ENCODE assay signal across 9 cellular contexts in genomic region chr1:206589206-206589605, GRCh38. TPM values are rescaled to one million over a fixed set of nuclear protein-coding genes. Genes with fewer than 3 reads are reported as not detected.
DNase-seq lines count a peak whose midpoint lies in the region; ATAC-seq, FAIRE-seq and TF ChIP-seq lines count a peak whose summit lies in the region.
"Had no signal": no experiment of that assay in that cellular context is flagged by ENCODE, and none has a peak within 500 bp of the region (broad histone marks: within the 10 kb centered on the region; RNA-seq: fewer than 3 reads in every experiment).

No MANE protein-coding gene starts in this region.

- H3K9ac ChIP-seq in K562 (ENCODE audit: insufficient read depth in 1 of 2, low read depth in 2 of 2, low read length in 2 of 2): no peak overlapping the region

- no peaks in the 10 kb centered on the region for H3K9me1 ChIP-seq in K562 (ENCODE audit: control insufficient read depth, insufficient read depth, low read length)

- H3K36me3 ChIP-seq in K562 (ENCODE audit: control insufficient read depth, insufficient read depth, low read length): peaks cover 97% of the 10 kb centered on the region
- peaks cover 0 to 26% (median 6%) of the 10 kb centered on the region in 4 donors for H3K36me3 ChIP-seq in transverse colon

- POLR2A ChIA-PET in activated CD4-positive, alpha-beta T cell treated with anti-CD3 and anti-CD28 coated beads, Interleukin-2, amount 10 ng/mL, durations not matched to agents 7 days and 5 days (lab: Charles Lee): interaction anchor here (0.6 kb wide), 1 partner anchor 1149 kb away, joined by 3 read pairs; no protein-coding TSS in a partner anchor
- POLR2A ChIA-PET in K562 (lab: Yijun Ruan, JAX): interaction anchor here (1.1 kb wide), 1 partner anchor 102 kb away, joined by 3 read pairs; no protein-coding TSS in a partner anchor

- no TSS peak for BruUV-seq in K562 (replicated peaks; lab: Mats Ljungman, UMichigan)

- H3K4me3 ChIP-seq in K562 (no peak overlapping the region), transverse colon (no peak overlapping the region)

- H3K79me2 ChIP-seq in K562 (ENCODE audit: control insufficient read depth, insufficient read depth, low read length): no peaks in the 10 kb centered on the region

- H3K4me3 Mint-ChIP-seq in activated CD4-positive, alpha-beta T cell treated with anti-CD3 and anti-CD28 coated beads, Interleukin-2, amount 10 ng/mL, durations not matched to agents 7 days and 5 days: no peak overlapping the region

- H3K4me1 Mint-ChIP-seq in activated CD4-positive, alpha-beta T cell treated with anti-CD3 and anti-CD28 coated beads, Interleukin-2, amount 10 ng/mL, durations not matched to agents 7 days and 5 days: peaks cover 78% of the 10 kb centered on the region

- TF ChIP-seq EP300 in K562 (IDR thresholded peaks at IDR 0.05; ENCODE audit: low read length): no peak
- no peak for TF ChIP-seq EP300 in transverse colon (IDR thresholded peaks at IDR 0.05; ENCODE audit: low read depth)

- no peak for TF ChIP-seq CTCF in K562 (IDR thresholded peaks at IDR 0.05 in 2 of 3, conservative IDR thresholded peaks at IDR 0.05 in 1 of 3; ENCODE audit: insufficient read depth in 2 of 3, low read depth in 1 of 3, low read length in 3 of 3)
- no peak for TF ChIP-seq CTCF in transverse colon (IDR thresholded peaks at IDR 0.05)

- TF ChIP-seq RAD21 in K562 (CRISPR knock-in tag; conservative IDR thresholded peaks at IDR 0.05 in 1 of 2, IDR thresholded peaks at IDR 0.05 in 1 of 2): no peak

- H4K20me1 ChIP-seq in K562 (replicated peaks; ENCODE audit: control insufficient read depth, insufficient read depth, low read length): 0 out of 2 replicates have a peak, but pooled peaks cover 3% of the 10 kb centered on the region

- in situ Hi-C loops in K562 (cut with MboI) (loop anchor here (25.0 kb wide), 1 partner anchor 427 kb away; no protein-coding TSS in a partner anchor), transverse colon (cut with MboI; ENCODE audit: low pct_ligation_motif_present in 1 of 4, low pct_unique_long_range_greater_than_20kb in 1 of 4, low sequenced_read_pairs in 3 of 4) (loop anchor here (10.0 to 25.0 kb wide), 2 partner anchors 102 to 104 kb away; no protein-coding TSS in a partner anchor)

- no peak for DNase-seq in activated CD4-positive, alpha-beta T cell treated with anti-CD3 and anti-CD28 coated beads, Interleukin-2, amount 10 ng/mL, durations not matched to agents 7 days and 5 days
- DNase-seq in activated CD4-positive, alpha-beta T cell treated with anti-CD3 and anti-CD28 coated beads, Interleukin-2, amount 50 U/mL, for 1 hour: no peak
- DNase-seq in K562 (ENCODE audit: extremely low read depth in 1 of 4, low spot score in 3 of 4): no peak
- DNase-seq in iris pigment epithelial cell (ENCODE audit: low read depth): peak; percentile 96
- DNase-seq in transverse colon: no peak
- no peak for DNase-seq in putamen (ENCODE audit: low spot score)
- no peak for DNase-seq in occipital lobe (lab: John Stamatoyannopoulos, UW)
- no peak for DNase-seq in activated CD4-positive, CD25-positive, alpha-beta regulatory T cell treated with anti-CD3 and anti-CD28 coated beads, Interleukin-2, amount 50 U/mL, for 72 hours
- DNase-seq: AML-193 had no signal

- H3K27ac ChIP-seq in K562 (ENCODE audit: extremely low read depth, low read depth, low read length) (no peak overlapping the region), transverse colon (peak overlapping the region; percentile 0 to 30 (median 22))

- no peaks in the 10 kb centered on the region for H3K9me3 Mint-ChIP-seq in activated CD4-positive, alpha-beta T cell treated with anti-CD3 and anti-CD28 coated beads, Interleukin-2, amount 10 ng/mL, durations not matched to agents 7 days and 5 days

- no peaks in the 10 kb centered on the region for H3K27me3 Mint-ChIP-seq in activated CD4-positive, alpha-beta T cell treated with anti-CD3 and anti-CD28 coated beads, Interleukin-2, amount 10 ng/mL, durations not matched to agents 7 days and 5 days

- H3K27ac Mint-ChIP-seq in activated CD4-positive, alpha-beta T cell treated with anti-CD3 and anti-CD28 coated beads, Interleukin-2, amount 10 ng/mL, durations not matched to agents 7 days and 5 days: peak overlapping the region; percentile 86

- H3K4me2 ChIP-seq in K562 (ENCODE audit: insufficient read depth, low read length): no peak overlapping the region

- intact Hi-C loops in K562 (cut with micrococcal nuclease) (no loop called here), transverse colon (cut with DNase I; ENCODE audit: low total_unique reads) (no loop called here)

- peak; percentile 6 for FAIRE-seq in K562 (lab: Jason Lieb, UNC)

- TF ChIP-seq POLR2A in K562 (conservative IDR thresholded peaks at IDR 0.05) (no peak), transverse colon (IDR thresholded peaks at IDR 0.05) (no peak)

- H3K27me3 ChIP-seq in K562 (ENCODE audit: control insufficient read depth in 2 of 2, insufficient read depth in 2 of 2, low read length in 2 of 2): no peaks in the 10 kb centered on the region
- no peaks in the 10 kb centered on the region for H3K27me3 ChIP-seq in transverse colon

- no peak for ATAC-seq in K562

- H3K9me3 ChIP-seq in K562 (replicated peaks; ENCODE audit: control insufficient read depth, insufficient read depth, low read depth, low read length): no peaks in the 10 kb centered on the region
- no peaks in the 10 kb centered on the region for H3K9me3 ChIP-seq in transverse colon

- WGBS in K562 (ENCODE audit: insufficient coverage, low coverage, missing lambda C conversion rate): 83% methylated on average over 7 of the region's 7 CpGs
- 63 to 68% methylated on average over 7 of the region's 7 CpGs for WGBS in transverse colon (ENCODE audit: low coverage in 1 of 2), 2 donors

- H3K36me3 Mint-ChIP-seq in activated CD4-positive, alpha-beta T cell treated with anti-CD3 and anti-CD28 coated beads, Interleukin-2, amount 10 ng/mL, durations not matched to agents 7 days and 5 days (ENCODE audit: low read depth): peaks cover 81% of the 10 kb centered on the region

- H3K4me1 ChIP-seq in K562 (replicated peaks in 1 of 2; ENCODE audit: control insufficient read depth in 2 of 2, insufficient read depth in 2 of 2, low read length in 2 of 2) (peaks cover 0 to 14% of the 10 kb centered on the region in 2 experiments; a peak in 3 of 5 replicates), transverse colon (peaks cover 0 to 14% (median 1%) of the 10 kb centered on the region in 4 donors)

- no peak overlapping the region for H2AFZ ChIP-seq in K562 (ENCODE audit: low read depth, low read length)

- CTCF ChIA-PET in activated CD4-positive, alpha-beta T cell treated with anti-CD3 and anti-CD28 coated beads, Interleukin-2, amount 10 ng/mL, durations not matched to agents 7 days and 5 days (lab: Charles Lee): interaction anchor here (1.0 to 18.8 kb wide), 3 partner anchors 13 to 123 kb away, joined by 3 to 412 read pairs (median 3); no protein-coding TSS in a partner anchor
- CTCF ChIA-PET in K562 (lab: Yijun Ruan, JAX; ENCODE audit: low intra/inter-chr PET ratio): interaction anchor here (1.2 kb wide), 1 partner anchor 99 kb away, joined by 4 read pairs; no protein-coding TSS in a partner anchor

RNA-seq across cellular contexts. Expression of gene EIF2D, which starts 23.1 kb away (rescaled TPM):
- total RNA-seq in activated CD4-positive, alpha-beta T cell treated with anti-CD3 and anti-CD28 coated beads, Interleukin-2, amount 10 ng/mL, durations not matched to agents 7 days and 5 days: 10 to 100 TPM; 44.5 to 51.6 TPM
- total RNA-seq in K562 (2011; cell fraction: chromatin; rRNA removed; ENCODE audit: low replicate concordance): 150 and 157 TPM in 2 replicates
- total RNA-seq in K562 (2011; cell fraction: nucleolus; rRNA removed): 80.9 and 87.9 TPM in 2 replicates
- total RNA-seq in K562 (2011; cell fraction: nucleoplasm; rRNA removed): 121 and 150 TPM in 2 replicates
- total RNA-seq in K562 (2014; rRNA removed): 85.9 and 106 TPM in 2 replicates
- 92.7 and 93.9 TPM in 2 replicates for total RNA-seq in K562 (2014; rRNA removed; fragmentation: Illumina TruSeq; extraction: Trizol)
- total RNA-seq in K562 (2015; rRNA removed; fragmentation: Illumina TruSeq; extraction: Trizol): 85.1 and 86.5 TPM in 2 replicates
- total RNA-seq in K562 (2021): 81.1 and 82.1 TPM in 2 replicates
- 138 and 152 TPM in 2 replicates for polyA plus RNA-seq in K562 (2011; rRNA removed)
- polyA plus RNA-seq in K562 (2011; cell fraction: cytosol; rRNA removed): 91.2 and 121 TPM in 2 replicates
- polyA plus RNA-seq in K562 (2011; cell fraction: nucleus; rRNA removed): 209 and 264 TPM in 2 replicates
- polyA plus RNA-seq in K562 (2012): 76.3 and 124 TPM in 2 replicates
- polyA plus RNA-seq in K562 (2014; fragmentation: Illumina TruSeq; extraction: Trizol): 111 and 128 TPM in 2 replicates
- 100 to 1,000 TPM in 1 of 2 experiments, 10 to 100 TPM in 1; 86.9 to 130 TPM for polyA plus RNA-seq in K562 (2014; fragmentation: Nextera tagmentation; extraction: Ambion mirVana)
- polyA plus RNA-seq in K562 (2014; rRNA removed): 113 and 131 TPM in 2 replicates
- polyA minus RNA-seq in K562 (2011; rRNA and poly(A)+ RNA removed): 109 and 116 TPM in 2 replicates
- 50.0 and 50.6 TPM in 2 replicates for polyA minus RNA-seq in K562 (2011; cell fraction: cytosol; rRNA and poly(A)+ RNA removed)
- polyA minus RNA-seq in K562 (2011; cell fraction: nucleus; rRNA and poly(A)+ RNA removed): 51.2 and 78.6 TPM in 2 replicates
- total RNA-seq in transverse colon: 10 to 100 TPM; 20.9 to 57.3 (median 39.5) TPM
- total RNA-seq in occipital lobe: 12.5 TPM

RNA-seq across cellular contexts. Expression of gene DYRK3, which starts 46.1 kb away (rescaled TPM):
- total RNA-seq in activated CD4-positive, alpha-beta T cell treated with anti-CD3 and anti-CD28 coated beads, Interleukin-2, amount 10 ng/mL, durations not matched to agents 7 days and 5 days: 1 to 10 TPM; 4.0 to 4.3 TPM
- 39.6 and 56.6 TPM in 2 replicates for total RNA-seq in K562 (2011; cell fraction: chromatin; rRNA removed; ENCODE audit: low replicate concordance)
- 27.2 and 29.9 TPM in 2 replicates for total RNA-seq in K562 (2011; cell fraction: nucleolus; rRNA removed)
- 31.7 and 33.1 TPM in 2 replicates for total RNA-seq in K562 (2011; cell fraction: nucleoplasm; rRNA removed)
- total RNA-seq in K562 (2014; rRNA removed) (22.5 and 33.6 TPM in 2 replicates), K562 (2014; rRNA removed; fragmentation: Illumina TruSeq; extraction: Trizol) (29.6 and 31.0 TPM in 2 replicates), K562 (2015; rRNA removed; fragmentation: Illumina TruSeq; extraction: Trizol) (23.3 and 25.7 TPM in 2 replicates), K562 (2021) (30.2 and 31.6 TPM in 2 replicates), transverse colon (1 to 10 TPM in 2 of 4 donors, not detected in 2; 1.6 to 3.2 TPM), occipital lobe (18.2 TPM)
- polyA plus RNA-seq in K562 (2011; rRNA removed) (30.8 and 33.7 TPM in 2 replicates), K562 (2014; fragmentation: Illumina TruSeq; extraction: Trizol) (24.8 and 30.2 TPM in 2 replicates), K562 (2014; fragmentation: Nextera tagmentation; extraction: Ambion mirVana) (1 to 10 TPM; 4.5 to 5.2 TPM), K562 (2014; rRNA removed) (16.3 and 20.2 TPM in 2 replicates)
- polyA plus RNA-seq in K562 (2011; cell fraction: cytosol; rRNA removed): 14.5 and 17.4 TPM in 2 replicates
- 20.4 and 23.2 TPM in 2 replicates for polyA plus RNA-seq in K562 (2011; cell fraction: nucleus; rRNA removed)
- 17.0 and 17.6 TPM in 2 replicates for polyA plus RNA-seq in K562 (2012)
- polyA minus RNA-seq in K562 (2011; rRNA and poly(A)+ RNA removed): 52.0 and 59.7 TPM in 2 replicates
- 21.9 and 25.0 TPM in 2 replicates for polyA minus RNA-seq in K562 (2011; cell fraction: cytosol; rRNA and poly(A)+ RNA removed)
- 13.9 and 20.9 TPM in 2 replicates for polyA minus RNA-seq in K562 (2011; cell fraction: nucleus; rRNA and poly(A)+ RNA removed)
